In the genomic region with DNA sequence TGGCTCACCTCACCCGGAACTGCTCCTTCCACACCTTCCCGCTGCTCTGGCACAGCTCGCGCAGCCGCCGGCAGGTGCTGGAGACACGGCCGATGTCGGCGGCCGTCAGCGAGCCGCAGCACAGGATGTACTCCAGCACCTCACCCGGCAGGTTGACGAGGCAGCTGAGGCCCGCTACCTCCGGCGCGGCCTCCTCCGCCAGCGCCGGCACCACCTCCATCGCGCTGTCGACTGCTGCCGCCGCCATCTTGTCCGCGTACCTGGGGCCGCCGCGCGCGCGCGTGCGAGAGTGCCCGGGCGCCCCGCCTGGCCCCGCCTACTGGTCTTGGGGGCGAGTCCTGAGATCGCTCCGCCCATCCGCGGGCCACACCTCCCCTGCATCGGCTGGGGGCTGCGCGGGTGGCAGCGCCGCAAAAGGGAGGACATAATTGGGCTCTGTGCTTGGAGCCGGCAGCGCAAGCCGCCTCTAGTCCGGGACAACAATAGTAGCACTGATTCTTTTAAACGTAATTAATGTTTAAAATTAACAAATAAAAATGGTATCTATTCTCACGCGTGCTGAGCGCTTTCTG, we compare ENCODE assay signal across 8 cellular contexts. TPM values are rescaled to one million over a fixed set of nuclear protein-coding genes. Genes with fewer than 3 reads are reported as not detected.
DNase-seq lines count a peak whose midpoint lies in the region; ATAC-seq, FAIRE-seq and TF ChIP-seq lines count a peak whose summit lies in the region.

A gene with protein sequence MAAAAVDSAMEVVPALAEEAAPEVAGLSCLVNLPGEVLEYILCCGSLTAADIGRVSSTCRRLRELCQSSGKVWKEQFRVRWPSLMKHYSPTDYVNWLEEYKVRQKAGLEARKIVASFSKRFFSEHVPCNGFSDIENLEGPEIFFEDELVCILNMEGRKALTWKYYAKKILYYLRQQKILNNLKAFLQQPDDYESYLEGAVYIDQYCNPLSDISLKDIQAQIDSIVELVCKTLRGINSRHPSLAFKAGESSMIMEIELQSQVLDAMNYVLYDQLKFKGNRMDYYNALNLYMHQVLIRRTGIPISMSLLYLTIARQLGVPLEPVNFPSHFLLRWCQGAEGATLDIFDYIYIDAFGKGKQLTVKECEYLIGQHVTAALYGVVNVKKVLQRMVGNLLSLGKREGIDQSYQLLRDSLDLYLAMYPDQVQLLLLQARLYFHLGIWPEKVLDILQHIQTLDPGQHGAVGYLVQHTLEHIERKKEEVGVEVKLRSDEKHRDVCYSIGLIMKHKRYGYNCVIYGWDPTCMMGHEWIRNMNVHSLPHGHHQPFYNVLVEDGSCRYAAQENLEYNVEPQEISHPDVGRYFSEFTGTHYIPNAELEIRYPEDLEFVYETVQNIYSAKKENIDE (minus strand): TSS at position 261 of the 572 bp plus-strand sequence. CDS start 14 bp downstream, at position 247.

- H3K4me1 ChIP-seq in adrenal gland (replicated peaks in 1 of 2), result peaks cover 11 to 37% of the 10 kb centered on the region in 2 donors
- H3K4me1 ChIP-seq in heart right ventricle, result peaks cover 0 to 25% (median 13%) of the 10 kb centered on the region in 9 donors
- H3K4me1 ChIP-seq in upper lobe of left lung, result peaks cover 3 to 25% (median 16%) of the 10 kb centered on the region in 4 donors

- TF ChIP-seq CTCF in adrenal gland (IDR thresholded peaks at IDR 0.05) (no peak), heart right ventricle (IDR thresholded peaks at IDR 0.05) (no peak), upper lobe of left lung (IDR thresholded peaks at IDR 0.05) (peak in 1 of 6 experiments; percentile 34)

- TF ChIP-seq EP300 in upper lobe of left lung (IDR thresholded peaks at IDR 0.05), result no peak

- H3K36me3 ChIP-seq in adrenal gland (replicated peaks in 1 of 2), result peaks cover 0 to 6% of the 10 kb centered on the region in 2 donors
- peaks cover 0 to 32% (median 15%) of the 10 kb centered on the region in 9 donors for H3K36me3 ChIP-seq in heart right ventricle
- H3K36me3 ChIP-seq in upper lobe of left lung, result peaks cover 0 to 15% (median 5%) of the 10 kb centered on the region in 4 donors

- H3K9me3 ChIP-seq in adrenal gland (replicated peaks in 1 of 3) (no peaks in the 10 kb centered on the region), heart right ventricle (peaks cover 0 to 6% (median 0%) of the 10 kb centered on the region in 11 donors), upper lobe of left lung (no peaks in the 10 kb centered on the region)

- H3K4me3 ChIP-seq in adrenal gland, result peak within 1 kb of the TSS; percentile 49 to 99 (median 68)
- H3K4me3 ChIP-seq in heart right ventricle, result peak within 1 kb of the TSS; percentile 55 to 97 (median 85)
- peak within 1 kb of the TSS; percentile 77 to 99 (median 90) for H3K4me3 ChIP-seq in upper lobe of left lung

- WGBS in adrenal gland, 4 donors, result 2 to 8% (median 3%) methylated on average over 8 to 59 of the region's 59 CpGs
- WGBS in heart right ventricle, 2 donors, result 1 to 2% methylated on average over 50 to 59 of the region's 59 CpGs
- WGBS in upper lobe of left lung, 2 donors, result 3 to 5% methylated on average over 16 to 42 of the region's 59 CpGs

- H3K27me3 ChIP-seq in adrenal gland (no peaks in the 10 kb centered on the region), heart right ventricle (no peaks in the 10 kb centered on the region), upper lobe of left lung (no peaks in the 10 kb centered on the region)

- peak; percentile 90 for FAIRE-seq in GM12891 (lab: Jason Lieb, UNC)

- TF ChIP-seq POLR2A in GM12891 (IDR thresholded peaks at IDR 0.05; ENCODE audit: low read depth, low read length), result peak; percentile 91
- peak; percentile 88 to 97 for TF ChIP-seq POLR2A in adrenal gland (IDR thresholded peaks at IDR 0.05)
- peak in 3 of 4 donors; percentile 86 to 94 (median 89) for TF ChIP-seq POLR2A in upper lobe of left lung (IDR thresholded peaks at IDR 0.05)

- DNase-seq in GM12891 (ENCODE audit: insufficient read length, low spot score) (peak; percentile 92), NCI-H1417 treated with DMSO at 0.1 percent for 48 hours (lab: John Stamatoyannopoulos, UW) (peak; percentile 83), T-helper 1 cell (peak; percentile 84 to 92 (median 89)), adrenal gland (peak; percentile 87 to 94 (median 92)), heart right ventricle (peak; percentile 89 to 93), posterior vena cava (ENCODE audit: low spot score) (peak; percentile 95), upper lobe of left lung (peak; percentile 92 to 99)

- intact Hi-C loops in adrenal gland (cut with DNase I), result no loop called here
- intact Hi-C loops in heart right ventricle (cut with DNase I), result no loop called here
- intact Hi-C loops in posterior vena cava (cut with DNase I), result no loop called here

- H3K27ac ChIP-seq in adrenal gland (peak within 1 kb of the TSS; percentile 61 to 92 (median 84)), heart right ventricle (peak within 1 kb of the TSS; percentile 55 to 86 (median 78)), upper lobe of left lung (peak within 1 kb of the TSS; percentile 83 to 89 (median 86))

- ATAC-seq in HG02763 (IDR thresholded peaks at IDR 0.05; ENCODE audit: unreplicated experiment) (peak; percentile 97), heart right ventricle (peak; percentile 95 to 99 (median 98)), upper lobe of left lung (ENCODE audit: low FRiP score in 2 of 2) (peak; percentile 94 to 98)

TF ChIP-seq in GM12891, 5 proteins besides CTCF, POLR2A, EP300 and RAD21:
- TF ChIP-seq SPI1 (IDR thresholded peaks at IDR 0.05; ENCODE audit: low read depth, low read length) (no peak), PAX5 (IDR thresholded peaks at IDR 0.05; ENCODE audit: insufficient read depth, low read length, severe bottlenecking) (no peak), POU2F2 (IDR thresholded peaks at IDR 0.05; ENCODE audit: low read depth, low read length) (peak; percentile 60; the same call in 1 of the 2 replicates), TAF1 (IDR thresholded peaks at IDR 0.05; ENCODE audit: low read depth, low read length) (peak; percentile 98), POLR2AphosphoS5 (IDR thresholded peaks at IDR 0.05; ENCODE audit: low read depth, low read length) (peak; percentile 84)

RNA-seq across cellular contexts. Expression of the gene that starts here (rescaled TPM):
- 7.1 TPM for polyA plus RNA-seq in GM12891 (2012; ENCODE audit: low read depth, missing spikeins)
- total RNA-seq in adrenal gland, result 100 to 1,000 TPM in 6 of 8 donors, 10 to 100 TPM in 2; 74.5 to 309 (median 128) TPM
- 10 to 100 TPM; 22.8 to 54.7 (median 24.0) TPM for polyA plus RNA-seq in adrenal gland
- total RNA-seq in heart right ventricle, result 10 to 100 TPM; 28.0 to 75.1 (median 53.6) TPM
- polyA plus RNA-seq in heart right ventricle, result 10 to 100 TPM; 10.2 to 12.4 TPM
- 10 to 100 TPM; 25.8 to 28.4 TPM for total RNA-seq in posterior vena cava
- 100 to 1,000 TPM in 1 of 6 donors, 10 to 100 TPM in 5; 38.2 to 122 (median 59.0) TPM for total RNA-seq in upper lobe of left lung

Comparison
In these comparisons a context has a peak if more than half of its experiments do, and no peak if none do; other contexts are left out.
1. Peak in every context shown above with its lines: DNase-seq, ATAC-seq, H3K4me3 ChIP-seq and H3K27ac ChIP-seq.